8 cellular contexts compared by ENCODE assay signal in genomic region chr20:62219992-62220665, GRCh38. TPM values are rescaled to one million over a fixed set of nuclear protein-coding genes. Genes with fewer than 3 reads are reported as not detected.
DNase-seq lines count a peak whose midpoint lies in the region; ATAC-seq, FAIRE-seq and TF ChIP-seq lines count a peak whose summit lies in the region.

HRH3 (minus strand) TSS chr20:62220278; CDS start chr20:62219970, 308 bp downstream.

- no peak for FAIRE-seq in K562 (lab: Jason Lieb, UNC)

- peaks cover 12% of the 10 kb centered on the region for H3K23me2 ChIP-seq in H9 (ENCODE audit: insufficient read length, low read depth, low read length, poor library complexity, severe bottlenecking)

- peak within 1 kb of the TSS in 1 of 3 experiments; percentile 87; a peak in 1 of 7 replicates for H3K27ac Mint-ChIP-seq in H9
- H3K27ac Mint-ChIP-seq in stimulated activated memory B cell treated with anti-CD40 and anti-IgM and Interleukin-4, amounts not matched to agents 10 μg/mL and 1 μg/mL and 100 μg/mL, for 72 hours, result no peak within 1 kb of the TSS

- in situ Hi-C loops in K562 (cut with MboI), result no loop called here

- H3K9me1 ChIP-seq in K562 (ENCODE audit: control insufficient read depth, insufficient read depth, low read length), result no peaks in the 10 kb centered on the region

- no peak within 1 kb of the TSS for H2BK20ac ChIP-seq in H9 (ENCODE audit: low read depth, low read length, poor library complexity, severe bottlenecking)

- no peaks in the 10 kb centered on the region for H3K36me3 Mint-ChIP-seq in H9 (ENCODE audit: insufficient read depth in 1 of 3, low read depth in 3 of 3)
- H3K36me3 Mint-ChIP-seq in stimulated activated memory B cell treated with anti-CD40 and anti-IgM and Interleukin-4, amounts not matched to agents 10 μg/mL and 1 μg/mL and 100 μg/mL, for 72 hours, result no peaks in the 10 kb centered on the region

- H3F3A ChIP-seq in SK-N-SH (replicated peaks; ENCODE audit: insufficient read depth), result no peaks in the 10 kb centered on the region

- H3K9me2 ChIP-seq in SK-N-SH, result no peaks in the 10 kb centered on the region

- TF ChIP-seq EP300 in SK-N-SH (IDR thresholded peaks at IDR 0.05; ENCODE audit: borderline replicate concordance in 1 of 2, low read depth in 1 of 2, low read length in 1 of 2) (no peak), K562 (IDR thresholded peaks at IDR 0.05; ENCODE audit: low read length) (no peak)

- H3K18ac ChIP-seq in H9 (ENCODE audit: insufficient read length, low read depth, low read length), result no peak within 1 kb of the TSS

- H3K9me3 Mint-ChIP-seq in H9, result no peaks in the 10 kb centered on the region
- H3K9me3 Mint-ChIP-seq in stimulated activated memory B cell treated with anti-CD40 and anti-IgM and Interleukin-4, amounts not matched to agents 10 μg/mL and 1 μg/mL and 100 μg/mL, for 72 hours, result no peaks in the 10 kb centered on the region

- no peak within 1 kb of the TSS for H3T11ph ChIP-seq in H9 (ENCODE audit: low read length)

- H2BK12ac ChIP-seq in H9 (ENCODE audit: insufficient read length, low read depth, low read length), result no peak within 1 kb of the TSS

- peaks cover 14 to 23% of the 10 kb centered on the region in 2 experiments for H3K4me1 Mint-ChIP-seq in H9
- H3K4me1 Mint-ChIP-seq in stimulated activated memory B cell treated with anti-CD40 and anti-IgM and Interleukin-4, amounts not matched to agents 10 μg/mL and 1 μg/mL and 100 μg/mL, for 72 hours, result peaks cover 18% of the 10 kb centered on the region

- no peak within 1 kb of the TSS for H4K5ac ChIP-seq in H9 (ENCODE audit: insufficient read length, low read depth, low read length)

- H2BK5ac ChIP-seq in H9 (ENCODE audit: insufficient read length, low read length), result no peak within 1 kb of the TSS

- no peak within 1 kb of the TSS for H2AFZ ChIP-seq in H9 (ENCODE audit: low read length)
- no peak within 1 kb of the TSS for H2AFZ ChIP-seq in SK-N-SH (ENCODE audit: low read depth)
- no peak within 1 kb of the TSS for H2AFZ ChIP-seq in K562 (ENCODE audit: low read depth, low read length)

- H3K36me3 ChIP-seq in BE2C (peaks cover 7% of the 10 kb centered on the region; the same call in 1 of the 2 replicates), SK-N-SH (replicated peaks in 1 of 2; ENCODE audit: control insufficient read depth in 1 of 2, insufficient read depth in 2 of 2, low read length in 1 of 2) (no peaks in the 10 kb centered on the region), K562 (ENCODE audit: control insufficient read depth, insufficient read depth, low read length) (no peaks in the 10 kb centered on the region)

- ATAC-seq in K562, result peak; percentile 85
- peak; percentile 56 for ATAC-seq in stimulated activated memory B cell treated with anti-CD40 and anti-IgM and Interleukin-4, amounts not matched to agents 10 μg/mL and 1 μg/mL and 100 μg/mL, for 72 hours
- ATAC-seq in GM21390 (IDR thresholded peaks at IDR 0.05; ENCODE audit: unreplicated experiment), result no peak
- ATAC-seq in HG02938 (IDR thresholded peaks at IDR 0.05; ENCODE audit: unreplicated experiment), result no peak

- no peak within 1 kb of the TSS for H2AK5ac ChIP-seq in H9 (ENCODE audit: insufficient read length, low read length)

- CTCF ChIA-PET in SK-N-SH (lab: Yijun Ruan, JAX) (no interaction called here), K562 (lab: Yijun Ruan, JAX; ENCODE audit: low intra/inter-chr PET ratio) (no interaction called here)

- H3K79me2 ChIP-seq in H9 (ENCODE audit: insufficient read depth, low read length) (no peaks in the 10 kb centered on the region), SK-N-SH (ENCODE audit: insufficient read depth) (no peaks in the 10 kb centered on the region), K562 (ENCODE audit: control insufficient read depth, insufficient read depth, low read length) (no peaks in the 10 kb centered on the region)

- no TSS peak for BruUV-seq in K562 (replicated peaks; lab: Mats Ljungman, UMichigan)

- H3K4me3 Mint-ChIP-seq in H9, result peak within 1 kb of the TSS; percentile 55 to 81
- H3K4me3 Mint-ChIP-seq in stimulated activated memory B cell treated with anti-CD40 and anti-IgM and Interleukin-4, amounts not matched to agents 10 μg/mL and 1 μg/mL and 100 μg/mL, for 72 hours, result peak within 1 kb of the TSS; percentile 56

- H3K4me3 ChIP-seq in BE2C (ENCODE audit: low read depth, low read length), result peak within 1 kb of the TSS; percentile 66
- H3K4me3 ChIP-seq in SK-N-SH (ENCODE audit: low read depth in 2 of 2, low read length in 1 of 2), result peak within 1 kb of the TSS in 1 of 2 experiments; percentile 40; a peak in 3 of 4 replicates
- H3K4me3 ChIP-seq in K562, result no peak within 1 kb of the TSS; the same call in 1 of the 2 replicates

- H3K4me1 ChIP-seq in BE2C, result peaks cover 9% of the 10 kb centered on the region
- no peaks in the 10 kb centered on the region for H3K4me1 ChIP-seq in H9 (ENCODE audit: insufficient read depth, low read length)
- peaks cover 0 to 16% of the 10 kb centered on the region in 2 experiments; a peak in 1 of 4 replicates for H3K4me1 ChIP-seq in SK-N-SH (ENCODE audit: control insufficient read depth in 1 of 2, insufficient read depth in 2 of 2, low read depth in 1 of 2, low read length in 1 of 2)
- H3K4me1 ChIP-seq in K562 (replicated peaks in 1 of 2; ENCODE audit: control insufficient read depth in 2 of 2, insufficient read depth in 2 of 2, low read length in 2 of 2), result peaks cover 0 to 63% of the 10 kb centered on the region in 2 experiments; a peak in 2 of 5 replicates

- no peaks in the 10 kb centered on the region for H3K9me3 ChIP-seq in BE2C
- no peaks in the 10 kb centered on the region for H3K9me3 ChIP-seq in H9 (ENCODE audit: control insufficient read depth, low read depth, low read length)
- H3K9me3 ChIP-seq in SK-N-SH, result no peaks in the 10 kb centered on the region
- H3K9me3 ChIP-seq in K562 (replicated peaks; ENCODE audit: control insufficient read depth, insufficient read depth, low read depth, low read length), result no peaks in the 10 kb centered on the region

- peaks cover 86% of the 10 kb centered on the region for H3K27me3 Mint-ChIP-seq in H9 (ENCODE audit: low read depth)
- peaks cover 90% of the 10 kb centered on the region for H3K27me3 Mint-ChIP-seq in stimulated activated memory B cell treated with anti-CD40 and anti-IgM and Interleukin-4, amounts not matched to agents 10 μg/mL and 1 μg/mL and 100 μg/mL, for 72 hours

- H3K27me3 ChIP-seq in BE2C (peaks cover 12% of the 10 kb centered on the region), H9 (ENCODE audit: insufficient read depth, low read length) (peaks cover 29% of the 10 kb centered on the region; the same call in 1 of the 2 replicates), SK-N-SH (ENCODE audit: insufficient read depth) (peaks cover 40% of the 10 kb centered on the region), K562 (ENCODE audit: control insufficient read depth in 2 of 2, insufficient read depth in 2 of 2, low read length in 2 of 2) (peaks cover 49 to 82% of the 10 kb centered on the region in 2 experiments; a peak in 4 of 5 replicates)

- no peak within 1 kb of the TSS for H3K27ac ChIP-seq in H9 (ENCODE audit: insufficient read length, low read depth, low read length)
- H3K27ac ChIP-seq in SK-N-SH (ENCODE audit: low read depth in 2 of 2, low read length in 1 of 2), result no peak within 1 kb of the TSS
- no peak within 1 kb of the TSS for H3K27ac ChIP-seq in K562 (ENCODE audit: extremely low read depth, low read depth, low read length)

- no peak within 1 kb of the TSS for H4K91ac ChIP-seq in H9 (ENCODE audit: insufficient read length, low read depth, low read length)

- POLR2A ChIA-PET in SK-N-SH (lab: Yijun Ruan, JAX) (interaction anchor here (1.0 to 1.2 kb wide), 2 partner anchors 15 to 148 kb away, joined by 3 to 5 read pairs; no protein-coding TSS in a partner anchor), K562 (lab: Yijun Ruan, JAX) (no interaction called here)

- no peak within 1 kb of the TSS for H2BK15ac ChIP-seq in H9 (ENCODE audit: low read depth, low read length)

- H3K23ac ChIP-seq in H9 (ENCODE audit: insufficient read length, low read depth, low read length), result no peak within 1 kb of the TSS

- TF ChIP-seq RAD21 in SK-N-SH (IDR thresholded peaks at IDR 0.05; ENCODE audit: low read length) (no peak), K562 (CRISPR knock-in tag; conservative IDR thresholded peaks at IDR 0.05 in 1 of 2, IDR thresholded peaks at IDR 0.05 in 1 of 2) (no peak)

- no peak within 1 kb of the TSS for H4K8ac ChIP-seq in H9 (replicated peaks; ENCODE audit: insufficient read length, low read depth, low read length)

- no peaks in the 10 kb centered on the region for H3K79me1 ChIP-seq in H9 (ENCODE audit: insufficient read depth, low read depth, low read length, poor library complexity, severe bottlenecking)

- no CpG with 5 or more reads among the region's 84 CpGs for WGBS in H9 (ENCODE audit: extremely low coverage, insufficient read length, low lambda C conversion rate)
- WGBS in SK-N-SH (ENCODE audit: low lambda C conversion rate), result 0% methylated on average over 10 of the region's 84 CpGs
- WGBS in K562 (ENCODE audit: insufficient coverage, low coverage, missing lambda C conversion rate), result 0% methylated on average over 3 of the region's 84 CpGs

- intact Hi-C loops in K562 (cut with micrococcal nuclease), result no loop called here

- TF ChIP-seq CTCF in BE2C (IDR thresholded peaks at IDR 0.05; ENCODE audit: low read depth, low read length) (no peak), H9 (conservative IDR thresholded peaks at IDR 0.05) (no peak), SK-N-SH (IDR thresholded peaks at IDR 0.05) (no peak), K562 (IDR thresholded peaks at IDR 0.05 in 2 of 3, conservative IDR thresholded peaks at IDR 0.05 in 1 of 3; ENCODE audit: insufficient read depth in 2 of 3, low read depth in 1 of 3, low read length in 3 of 3) (no peak)

- H3K9ac ChIP-seq in H9 (ENCODE audit: extremely low read depth, insufficient read length, low read length), result no peak within 1 kb of the TSS
- H3K9ac ChIP-seq in SK-N-SH, result no peak within 1 kb of the TSS
- no peak within 1 kb of the TSS for H3K9ac ChIP-seq in K562 (ENCODE audit: insufficient read depth in 1 of 2, low read depth in 2 of 2, low read length in 2 of 2)

- DNase-seq in BE2C (peak; percentile 81), H9 (peak; percentile 82), SK-N-SH (peak; percentile 97), K562 (ENCODE audit: extremely low read depth in 1 of 4, low spot score in 3 of 4) (peak; percentile 63 to 97 (median 92)), islet precursor cell (peak; percentile 85)

- H4K20me1 ChIP-seq in H9 (ENCODE audit: control insufficient read depth, insufficient read depth, insufficient read length) (no peaks in the 10 kb centered on the region), SK-N-SH (ENCODE audit: insufficient read depth) (0 out of 2 replicates have a peak, but pooled peaks cover 8% of the 10 kb centered on the region), K562 (replicated peaks; ENCODE audit: control insufficient read depth, insufficient read depth, low read length) (peaks cover 14% of the 10 kb centered on the region)

- H3K14ac ChIP-seq in H9 (ENCODE audit: insufficient read depth, low read length), result peak within 1 kb of the TSS; percentile 60

- H2BK120ac ChIP-seq in H9 (ENCODE audit: low read depth, low read length, poor library complexity, severe bottlenecking), result no peak within 1 kb of the TSS

- no peak within 1 kb of the TSS for H3K4ac ChIP-seq in H9 (ENCODE audit: low read depth, low read length)

- TF ChIP-seq POLR2A in K562 (conservative IDR thresholded peaks at IDR 0.05), result no peak

- H3K4me2 ChIP-seq in H9 (ENCODE audit: insufficient read depth, insufficient read length, low read length), result peak within 1 kb of the TSS; percentile 84
- H3K4me2 ChIP-seq in SK-N-SH, result peak within 1 kb of the TSS; percentile 67; the same call in 1 of the 2 replicates
- H3K4me2 ChIP-seq in K562 (ENCODE audit: insufficient read depth, low read length), result no peak within 1 kb of the TSS

- no peak within 1 kb of the TSS for H3K56ac ChIP-seq in H9 (ENCODE audit: insufficient read length, low read depth, low read length)

RNA-seq across cellular contexts. Expression of gene HRH3, which starts in this region (rescaled TPM):
- 13.0 TPM for polyA plus RNA-seq in BE2C (2012; ENCODE audit: insufficient read depth, insufficient read length, low read depth)
- 1.8 and 1.9 TPM in 2 replicates for total RNA-seq in H9 (2021)
- 0.02 TPM in 2 replicates for polyA plus RNA-seq in SK-N-SH (2012; rRNA removed)
- 0.03 and 0.04 TPM in 2 replicates for polyA plus RNA-seq in SK-N-SH (2012; cell fraction: cytosol; rRNA removed)
- polyA plus RNA-seq in SK-N-SH (2012; cell fraction: nucleus; rRNA removed), result 0.07 and 0.18 TPM in 2 replicates
- total RNA-seq in K562 (2011; cell fraction: chromatin; rRNA removed; ENCODE audit: low replicate concordance), result not detected in 2 replicates
- not detected in 2 replicates for total RNA-seq in K562 (2011; cell fraction: nucleolus; rRNA removed)
- total RNA-seq in K562 (2011; cell fraction: nucleoplasm; rRNA removed), result not detected in 2 replicates
- not detected in 2 replicates for total RNA-seq in K562 (2014; rRNA removed)
- total RNA-seq in K562 (2014; rRNA removed; fragmentation: Illumina TruSeq; extraction: Trizol), result not detected in 2 replicates
- not detected in 2 replicates for total RNA-seq in K562 (2015; rRNA removed; fragmentation: Illumina TruSeq; extraction: Trizol)
- total RNA-seq in K562 (2021), result not detected in 2 replicates
- not detected in 2 replicates for polyA plus RNA-seq in K562 (2011; rRNA removed)
- not detected in 2 replicates for polyA plus RNA-seq in K562 (2011; cell fraction: cytosol; rRNA removed)
- polyA plus RNA-seq in K562 (2011; cell fraction: nucleus; rRNA removed), result not detected in 2 replicates
- polyA plus RNA-seq in K562 (2012), result not detected in 2 replicates
- not detected in 2 replicates for polyA plus RNA-seq in K562 (2014; fragmentation: Illumina TruSeq; extraction: Trizol)
- not detected for polyA plus RNA-seq in K562 (2014; fragmentation: Nextera tagmentation; extraction: Ambion mirVana)
- not detected in 2 replicates for polyA plus RNA-seq in K562 (2014; rRNA removed)
- polyA minus RNA-seq in K562 (2011; rRNA and poly(A)+ RNA removed), result not detected in 2 replicates
- not detected in 2 replicates for polyA minus RNA-seq in K562 (2011; cell fraction: cytosol; rRNA and poly(A)+ RNA removed)
- not detected in 2 replicates for polyA minus RNA-seq in K562 (2011; cell fraction: nucleus; rRNA and poly(A)+ RNA removed)

Comparison
In these comparisons a context has a peak if more than half of its experiments do, and no peak if none do; other contexts are left out.
1. Peak in DNase-seq and H3K4me2 ChIP-seq in SK-N-SH; RNA of the gene not detected or under 1 TPM.
2. Peak in DNase-seq and ATAC-seq in K562; RNA of the gene not detected or under 1 TPM.